ENCODE assay signal across 8 cellular contexts in the genomic region with DNA sequence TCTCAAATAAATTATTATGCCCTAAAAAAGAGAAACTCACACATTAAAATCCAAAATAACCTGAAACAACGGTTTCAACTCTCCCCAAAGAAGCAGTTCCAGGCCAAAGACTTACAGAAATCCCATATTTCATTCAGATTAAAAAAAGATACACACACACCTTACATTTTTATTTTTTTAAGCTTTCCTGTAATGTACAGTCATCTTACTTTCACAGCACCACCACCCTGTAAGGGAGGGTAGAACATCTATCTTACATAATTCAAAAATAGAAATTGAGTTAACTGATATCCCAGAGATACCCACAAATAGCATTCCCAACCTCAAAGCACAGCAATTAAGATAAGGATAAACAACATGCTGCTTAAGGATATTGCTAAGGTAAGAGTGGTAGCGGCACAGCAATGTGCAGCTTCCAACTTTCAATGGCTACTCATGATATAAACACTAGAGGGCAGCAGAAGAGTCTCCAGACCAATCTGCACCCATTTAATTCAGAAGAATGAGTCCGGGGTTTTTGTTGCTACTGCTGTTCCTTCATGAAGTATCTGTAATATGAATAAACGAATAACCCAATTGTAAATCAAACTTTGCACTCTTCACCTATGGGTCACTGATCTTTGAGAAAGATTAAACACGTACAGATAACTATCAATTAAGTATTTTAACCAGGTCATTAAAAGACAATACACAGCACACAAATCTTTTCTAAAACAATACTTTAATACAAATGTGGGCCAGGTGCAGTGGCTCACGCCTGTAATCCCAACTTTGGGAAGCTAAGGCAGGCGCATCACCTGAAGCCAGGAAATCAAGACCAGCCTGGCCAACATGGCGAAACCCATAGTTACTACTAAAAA. TPM values are rescaled to one million over a fixed set of nuclear protein-coding genes. Genes with fewer than 3 reads are reported as not detected.
A peak's percentile ranks its signal among the peaks of the same experiment; 100 is the strongest.
DNase-seq lines count a peak whose midpoint lies in the region; ATAC-seq and TF ChIP-seq lines count a peak whose summit lies in the region.

No MANE protein-coding gene starts in this region.

- peak; percentile 30 to 33 for ATAC-seq in naive thymus-derived CD8-positive, alpha-beta T cell
- no peak for ATAC-seq in HG03135 (IDR thresholded peaks at IDR 0.05; ENCODE audit: unreplicated experiment)

- CTCF ChIA-PET in Caco-2 (lab: Charles Lee) = interaction anchor here (0.6 to 1.8 kb wide), 5 partner anchors 21 to 754 kb away, joined by 3 to 7 read pairs (median 4); partner anchors contain the start of gene NFU1
- CTCF ChIA-PET in HEK293 (lab: Yijun Ruan, JAX) = interaction anchor here (0.5 to 2.6 kb wide), 25 partner anchors 9 to 1217 kb away, joined by 3 to 17 read pairs (median 4); partner anchors contain the start of gene NFU1

- peak in 1 of 2 experiments; percentile 55 for DNase-seq in Caco-2
- DNase-seq in OCI-M1 (lab: John Stamatoyannopoulos, UW) = peak; percentile 77
- peak; percentile 55 to 75 for DNase-seq in erythroblast (lab: John Stamatoyannopoulos, UW)
- peak in 3 of 10 donors; percentile 14 to 40 (median 37) for DNase-seq in naive thymus-derived CD8-positive, alpha-beta T cell
- DNase-seq in ureter (ENCODE audit: low spot score) = no peak
- DNase-seq in DMS79 treated with DMSO at 0.1 percent for 48 hours (lab: John Stamatoyannopoulos, UW) = no peak

- H3K36me3 ChIP-seq in Caco-2 (ENCODE audit: control insufficient read depth, insufficient read depth, low read length) = no peaks in the 10 kb centered on the region; the same call in 1 of the 2 replicates
- peaks cover 13 to 22% of the 10 kb centered on the region in 2 experiments for H3K36me3 ChIP-seq in HEK293 (ENCODE audit: control insufficient read depth in 2 of 2, insufficient read depth in 1 of 2, low read length in 2 of 2)

- intact Hi-C loops in Caco-2 (cut with micrococcal nuclease; ENCODE audit: unreplicated experiment) = no loop called here

- H3K27me3 ChIP-seq in Caco-2 (replicated peaks; ENCODE audit: control insufficient read depth, insufficient read depth, low read length) = no peaks in the 10 kb centered on the region

- no peaks in the 10 kb centered on the region for H3K27me3 Mint-ChIP-seq in Caco-2 (ENCODE audit: insufficient read depth, unreplicated experiment)
- H3K27me3 Mint-ChIP-seq in naive thymus-derived CD8-positive, alpha-beta T cell = no peaks in the 10 kb centered on the region

- H3K9me3 Mint-ChIP-seq in Caco-2 (ENCODE audit: unreplicated experiment) = no peaks in the 10 kb centered on the region
- peaks cover 0 to 2% (median 0%) of the 10 kb centered on the region in 9 donors for H3K9me3 Mint-ChIP-seq in naive thymus-derived CD8-positive, alpha-beta T cell

- POLR2A ChIA-PET in Caco-2 (lab: Charles Lee) = interaction anchor here (1.2 kb wide), 1 partner anchor 62 kb away, joined by 5 read pairs; the partner anchor contains the start of gene NFU1
- POLR2A ChIA-PET in HEK293 (lab: Yijun Ruan, JAX) = interaction anchor here (0.6 kb wide), 2 partner anchors 58 to 1181 kb away, joined by 3 to 6 read pairs; no protein-coding TSS in a partner anchor
- POLR2A ChIA-PET in naive thymus-derived CD8-positive, alpha-beta T cell (lab: Charles Lee) = no interaction called here

- H3K4me1 ChIP-seq in Caco-2 = peaks cover 5% of the 10 kb centered on the region; the same call in 1 of the 2 replicates
- H3K4me1 ChIP-seq in HEK293 (ENCODE audit: control insufficient read depth, insufficient read depth, low read length) = no peaks in the 10 kb centered on the region

- H3K36me3 Mint-ChIP-seq in Caco-2 (ENCODE audit: insufficient read depth, unreplicated experiment) = peaks cover 39% of the 10 kb centered on the region
- H3K36me3 Mint-ChIP-seq in naive thymus-derived CD8-positive, alpha-beta T cell = peaks cover 0 to 36% (median 6%) of the 10 kb centered on the region in 3 donors

- no TSS peak for BruUV-seq in Caco-2 (replicated peaks; lab: Mats Ljungman, UMichigan)

- H3K4me3 Mint-ChIP-seq in Caco-2 (ENCODE audit: unreplicated experiment) = no peak overlapping the region
- no peak overlapping the region for H3K4me3 Mint-ChIP-seq in naive thymus-derived CD8-positive, alpha-beta T cell

- TF ChIP-seq CTCF in Caco-2 (IDR thresholded peaks at IDR 0.05; ENCODE audit: insufficient read depth in 1 of 2, low read depth in 1 of 2, low read length in 1 of 2, severe bottlenecking in 1 of 2, unreplicated experiment in 1 of 2) = peak; percentile 56 to 57
- no peak for TF ChIP-seq CTCF in HEK293 (tag by site-specific recombination; IDR thresholded peaks at IDR 0.05)

- H3K9me3 ChIP-seq in Caco-2 (no peaks in the 10 kb centered on the region), HEK293 (ENCODE audit: control insufficient read depth, insufficient read depth, low read depth, low read length) (no peaks in the 10 kb centered on the region)

- H3K4me1 Mint-ChIP-seq in Caco-2 (ENCODE audit: low read depth, unreplicated experiment) = peaks cover 7% of the 10 kb centered on the region
- peaks cover 12 to 24% (median 22%) of the 10 kb centered on the region in 4 donors for H3K4me1 Mint-ChIP-seq in naive thymus-derived CD8-positive, alpha-beta T cell

- H3K4me3 ChIP-seq in Caco-2 (ENCODE audit: low read depth, low read length) (no peak overlapping the region), HEK293 (ENCODE audit: low read depth, low read length) (no peak overlapping the region)

- H3K27ac Mint-ChIP-seq in Caco-2 (ENCODE audit: unreplicated experiment) = peak overlapping the region; percentile 18
- H3K27ac Mint-ChIP-seq in naive thymus-derived CD8-positive, alpha-beta T cell = no peak overlapping the region

- TF ChIP-seq POLR2A in erythroblast (IDR thresholded peaks at IDR 0.05; ENCODE audit: low read length) = no peak

- no peak overlapping the region for H3K27ac ChIP-seq in HEK293 (ENCODE audit: extremely low read depth, low read depth, low read length)

TF ChIP-seq in HEK293, 187 proteins besides CTCF, POLR2A, EP300 and RAD21:
- TF ChIP-seq SCRT2 (tag by site-specific recombination; IDR thresholded peaks at IDR 0.05) = no peak
- TF ChIP-seq, protein P1, sequence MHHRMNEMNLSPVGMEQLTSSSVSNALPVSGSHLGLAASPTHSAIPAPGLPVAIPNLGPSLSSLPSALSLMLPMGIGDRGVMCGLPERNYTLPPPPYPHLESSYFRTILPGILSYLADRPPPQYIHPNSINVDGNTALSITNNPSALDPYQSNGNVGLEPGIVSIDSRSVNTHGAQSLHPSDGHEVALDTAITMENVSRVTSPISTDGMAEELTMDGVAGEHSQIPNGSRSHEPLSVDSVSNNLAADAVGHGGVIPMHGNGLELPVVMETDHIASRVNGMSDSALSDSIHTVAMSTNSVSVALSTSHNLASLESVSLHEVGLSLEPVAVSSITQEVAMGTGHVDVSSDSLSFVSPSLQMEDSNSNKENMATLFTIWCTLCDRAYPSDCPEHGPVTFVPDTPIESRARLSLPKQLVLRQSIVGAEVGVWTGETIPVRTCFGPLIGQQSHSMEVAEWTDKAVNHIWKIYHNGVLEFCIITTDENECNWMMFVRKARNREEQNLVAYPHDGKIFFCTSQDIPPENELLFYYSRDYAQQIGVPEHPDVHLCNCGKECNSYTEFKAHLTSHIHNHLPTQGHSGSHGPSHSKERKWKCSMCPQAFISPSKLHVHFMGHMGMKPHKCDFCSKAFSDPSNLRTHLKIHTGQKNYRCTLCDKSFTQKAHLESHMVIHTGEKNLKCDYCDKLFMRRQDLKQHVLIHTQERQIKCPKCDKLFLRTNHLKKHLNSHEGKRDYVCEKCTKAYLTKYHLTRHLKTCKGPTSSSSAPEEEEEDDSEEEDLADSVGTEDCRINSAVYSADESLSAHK (tag by site-specific recombination; IDR thresholded peaks at IDR 0.05) = peak; percentile 88
- 0 out of 2 replicates have a peak, but pooled peaks have one; percentile 20 for TF ChIP-seq PRDM1 (tag by site-specific recombination; IDR thresholded peaks at IDR 0.05)
- TF ChIP-seq ZNF654 (tag by site-specific recombination; IDR thresholded peaks at IDR 0.05; ENCODE audit: low read depth) = peak; percentile 45

RNA-seq across cellular contexts. Expression of gene GFPT1, which starts 11.3 kb away (rescaled TPM):
- 122 and 129 TPM in 2 replicates for total RNA-seq in Caco-2 (2022)
- 10 to 100 TPM; 16.9 to 20.2 TPM for total RNA-seq in naive thymus-derived CD8-positive, alpha-beta T cell
- polyA plus RNA-seq in naive thymus-derived CD8-positive, alpha-beta T cell = 10 to 100 TPM in 1 of 3 donors, 1 to 10 TPM in 2; 6.2 to 12.1 (median 7.6) TPM
- 55.3 TPM for total RNA-seq in ureter

Comparison
In these comparisons a context has a peak if more than half of its experiments do, and no peak if none do; other contexts are left out.
1. DNase-seq: peak in OCI-M1 (single experiment) and erythroblast (2 of 2); none in ureter (single experiment) and DMS79 treated with DMSO at 0.1 percent for 48 hours (single experiment).